In the genomic region with DNA sequence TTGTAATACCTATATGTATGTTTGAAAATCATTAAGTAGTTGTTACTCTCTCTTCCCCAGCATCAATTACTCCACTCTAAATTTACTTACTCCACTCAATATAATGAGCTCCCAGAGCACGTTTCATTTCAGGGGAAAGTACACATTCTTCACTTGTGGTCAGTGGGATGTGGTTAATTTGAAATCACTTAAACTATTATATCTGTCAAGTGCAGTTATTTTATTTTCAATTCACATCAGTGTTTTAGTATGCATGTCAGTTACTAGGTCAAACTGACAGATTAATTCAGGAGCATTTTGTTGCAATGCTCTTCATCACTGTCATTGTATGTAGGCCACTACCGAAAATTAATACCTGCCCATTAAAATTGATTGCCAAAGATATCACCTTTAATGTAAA, we compare ENCODE assay signal across 20 cellular contexts.
A peak's percentile ranks its signal among the peaks of the same experiment; 100 is the strongest.
DNase-seq lines count a peak whose midpoint lies in the region; ATAC-seq and TF ChIP-seq lines count a peak whose summit lies in the region.
"Had no signal": no experiment of that assay in that cellular context is flagged by ENCODE, and none has a peak within 500 bp of the region (broad histone marks: within the 10 kb centered on the region; RNA-seq: fewer than 3 reads in every experiment).

No MANE protein-coding gene starts in this region.

- peak; percentile 83 for TF ChIP-seq EP300 in neural cell (conservative IDR thresholded peaks at IDR 0.05; ENCODE audit: poor library complexity, severe bottlenecking)
- no peak for TF ChIP-seq EP300 in stomach (IDR thresholded peaks at IDR 0.05)

- no peak for TF ChIP-seq CTCF in BJ (IDR thresholded peaks at IDR 0.05; ENCODE audit: insufficient read depth, low read depth, low read length)
- no peak for TF ChIP-seq CTCF in astrocyte of the cerebellum (IDR thresholded peaks at IDR 0.05; ENCODE audit: low read depth, low read length, missing control alignments)
- no peak for TF ChIP-seq CTCF in neural cell (IDR thresholded peaks at IDR 0.05; ENCODE audit: poor library complexity, severe bottlenecking)
- TF ChIP-seq CTCF in stomach (IDR thresholded peaks at IDR 0.05): no peak
- no peak for TF ChIP-seq CTCF in smooth muscle cell (IDR thresholded peaks at IDR 0.05; ENCODE audit: borderline replicate concordance, insufficient read depth, poor library complexity, severe bottlenecking)

- in situ Hi-C loops in astrocyte of the cerebellum (cut with HindIII; ENCODE audit: low sequenced_read_pairs): no loop called here

- WGBS in stomach, 5 donors: 44 to 59% (median 51%) methylated on average over 2 of the region's 2 CpGs
- 77% methylated on average over 2 of the region's 2 CpGs for WGBS in smooth muscle cell (ENCODE audit: low lambda C conversion rate)

- ATAC-seq in GM19328 (IDR thresholded peaks at IDR 0.05; ENCODE audit: unreplicated experiment) (no peak), HG03521 (IDR thresholded peaks at IDR 0.05; ENCODE audit: unreplicated experiment) (no peak)
- ATAC-seq: GM23338, Panc1 had no signal

- intact Hi-C loops in stomach (cut with DNase I; ENCODE audit: low total_unique reads): no loop called here

- H3K4me3 ChIP-seq in BJ (ENCODE audit: low read depth, low read length) (no peak overlapping the region), astrocyte of the cerebellum (ENCODE audit: low read depth, low read length) (no peak overlapping the region), neural cell (ENCODE audit: low read length) (no peak overlapping the region), stomach (no peak overlapping the region), smooth muscle cell (no peak overlapping the region)
- H3K4me3 ChIP-seq: GM23338, HAP-1 had no signal

- H4K20me1 ChIP-seq in neural cell (ENCODE audit: insufficient read depth) (no peaks in the 10 kb centered on the region), smooth muscle cell (ENCODE audit: low read depth) (no peaks in the 10 kb centered on the region)

- H3K4me2 ChIP-seq in neural cell (ENCODE audit: low read length) (no peak overlapping the region), smooth muscle cell (no peak overlapping the region)
- H3K4me2 ChIP-seq: GM23338, KMS-11 had no signal

- H3K27ac ChIP-seq in neural cell (ENCODE audit: low read length) (no peak overlapping the region), stomach (no peak overlapping the region), smooth muscle cell (ENCODE audit: low read depth) (no peak overlapping the region)
- H3K27ac ChIP-seq: KMS-11 had no signal

- H3K4me1 ChIP-seq in stomach (no peaks in the 10 kb centered on the region), smooth muscle cell (ENCODE audit: low read depth) (no peaks in the 10 kb centered on the region)
- H3K4me1 ChIP-seq: HAP-1 had no signal

- TF ChIP-seq RAD21 in neural cell (conservative IDR thresholded peaks at IDR 0.05): no peak

- CTCF ChIA-PET in BJ (lab: Yijun Ruan, JAX): no interaction called here

- no peaks in the 10 kb centered on the region for H3K27me3 ChIP-seq in BJ (ENCODE audit: control insufficient read depth, insufficient read depth, low read length)
- no peaks in the 10 kb centered on the region for H3K27me3 ChIP-seq in neural cell (ENCODE audit: insufficient read depth, low read depth, low read length)
- no peaks in the 10 kb centered on the region for H3K27me3 ChIP-seq in stomach
- H3K27me3 ChIP-seq in smooth muscle cell (ENCODE audit: low read depth): no peaks in the 10 kb centered on the region

- H3K9ac ChIP-seq in neural cell (ENCODE audit: low read length) (no peak overlapping the region), smooth muscle cell (ENCODE audit: low read depth) (no peak overlapping the region)
- H3K9ac ChIP-seq: KMS-11 had no signal

- DNase-seq in BJ (ENCODE audit: low read depth) (peak; percentile 8), NCI-H1417 treated with DMSO at 0.1 percent for 48 hours (lab: John Stamatoyannopoulos, UW) (peak; percentile 19), astrocyte of the cerebellum (ENCODE audit: low read depth) (peak; percentile 53), stomach (no peak), smooth muscle cell (lab: John Stamatoyannopoulos, UW; ENCODE audit: unreplicated experiment) (no peak)
- DNase-seq: CD4-positive, CD25-positive, alpha-beta regulatory T cell; COR-L47; DMS79 treated with DMSO at 0.1 percent for 48 hours; NCI-H1694 treated with DMSO at 0.1 percent for 48 hours; NCI-H2081 treated with DMSO at 0.1 percent for 48 hours; NCI-H446 treated with DMSO at 0.1 percent for 48 hours; NCI-H526 treated with DMSO at 0.1 percent for 48 hours; SIG-M5 had no signal

- POLR2A ChIA-PET in BJ (lab: Charles Lee): no interaction called here

- no peaks in the 10 kb centered on the region for H3K79me2 ChIP-seq in neural cell (replicated peaks; ENCODE audit: insufficient read depth, low read length)
- no peaks in the 10 kb centered on the region for H3K79me2 ChIP-seq in smooth muscle cell (ENCODE audit: low read depth)

- no peaks in the 10 kb centered on the region for H3K9me2 ChIP-seq in neural cell (ENCODE audit: insufficient read depth, low read length)

- H3K9me3 ChIP-seq in neural cell (ENCODE audit: low read length): no peaks in the 10 kb centered on the region
- peaks cover 0 to 15% (median 5%) of the 10 kb centered on the region in 4 donors for H3K9me3 ChIP-seq in stomach
- H3K9me3 ChIP-seq in smooth muscle cell (replicated peaks; ENCODE audit: low read depth): no peaks in the 10 kb centered on the region
- H3K9me3 ChIP-seq: HAP-1 had no signal

- no peaks in the 10 kb centered on the region for H3F3A ChIP-seq in neural cell (ENCODE audit: insufficient read depth, low read length, poor library complexity, severe bottlenecking)
- H3F3A ChIP-seq in smooth muscle cell (ENCODE audit: low read depth): no peaks in the 10 kb centered on the region

- H3K36me3 ChIP-seq in BJ (ENCODE audit: control insufficient read depth, insufficient read depth, low read length) (no peaks in the 10 kb centered on the region), neural cell (ENCODE audit: insufficient read depth, low read length) (no peaks in the 10 kb centered on the region), stomach (no peaks in the 10 kb centered on the region), smooth muscle cell (ENCODE audit: low read depth) (no peaks in the 10 kb centered on the region)
- H3K36me3 ChIP-seq: HAP-1 had no signal

- H2AFZ ChIP-seq in neural cell (ENCODE audit: low read depth, low read length): no peak overlapping the region
- no peak overlapping the region for H2AFZ ChIP-seq in smooth muscle cell (ENCODE audit: low read depth)
- H2AFZ ChIP-seq: GM23338 had no signal

- TF ChIP-seq POLR2A in stomach (IDR thresholded peaks at IDR 0.05): no peak

TF ChIP-seq in neural cell, 6 proteins besides CTCF, POLR2A, EP300 and RAD21:
- TF ChIP-seq POLR2AphosphoS5 (IDR thresholded peaks at IDR 0.05) (no peak), REST (IDR thresholded peaks at IDR 0.05; ENCODE audit: borderline replicate concordance) (no peak)

Comparison
In these comparisons a context has a peak if more than half of its experiments do, and no peak if none do; other contexts are left out.
1. DNase-seq: peak in BJ (single experiment), NCI-H1417 treated with DMSO at 0.1 percent for 48 hours (single experiment) and astrocyte of the cerebellum (single experiment); none in stomach (single experiment) and smooth muscle cell (single experiment).